In genomic region chr6:138485005-138485545, GRCh38 we compare ENCODE assay signal across 1 cellular context.
TF ChIP-seq lines count a peak whose summit lies in the region.

No MANE protein-coding gene starts in this region.

TF ChIP-seq in WTC11, 78 proteins besides CTCF, POLR2A, EP300 and RAD21 (continued from another document):
- TF ChIP-seq, protein P1, sequence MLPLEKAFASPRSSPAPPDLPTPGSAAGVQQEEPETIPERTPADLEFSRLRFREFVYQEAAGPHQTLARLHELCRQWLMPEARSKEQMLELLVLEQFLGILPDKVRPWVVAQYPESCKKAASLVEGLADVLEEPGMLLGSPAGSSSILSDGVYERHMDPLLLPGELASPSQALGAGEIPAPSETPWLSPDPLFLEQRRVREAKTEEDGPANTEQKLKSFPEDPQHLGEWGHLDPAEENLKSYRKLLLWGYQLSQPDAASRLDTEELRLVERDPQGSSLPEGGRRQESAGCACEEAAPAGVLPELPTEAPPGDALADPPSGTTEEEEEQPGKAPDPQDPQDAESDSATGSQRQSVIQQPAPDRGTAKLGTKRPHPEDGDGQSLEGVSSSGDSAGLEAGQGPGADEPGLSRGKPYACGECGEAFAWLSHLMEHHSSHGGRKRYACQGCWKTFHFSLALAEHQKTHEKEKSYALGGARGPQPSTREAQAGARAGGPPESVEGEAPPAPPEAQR (CRISPR knock-in tag; IDR thresholded peaks at IDR 0.05), result no peak
